ENCODE assay signal across 8 cellular contexts in genomic region chr12:26853303-26854027, GRCh38. TPM values are rescaled to one million over a fixed set of nuclear protein-coding genes. Genes with fewer than 3 reads are reported as not detected.
DNase-seq lines count a peak whose midpoint lies in the region; ATAC-seq and TF ChIP-seq lines count a peak whose summit lies in the region.

No MANE protein-coding gene starts in this region.

- DNase-seq in SIG-M5 treated with dmso at 0.1 percent for 504 hours (lab: John Stamatoyannopoulos, UW; ENCODE audit: unreplicated experiment) (peak; percentile 84), SIG-M5 (lab: John Stamatoyannopoulos, UW) (no peak), NCI-H526 (lab: John Stamatoyannopoulos, UW) (peak; percentile 34 to 80), dermis microvascular lymphatic vessel endothelial cell (ENCODE audit: low read depth in 2 of 2) (peak; percentile 50 to 80), lung (ENCODE audit: low spot score) (peak; percentile 57)
- DNase-seq in activated CD4-positive, alpha-beta T cell treated with anti-CD3 and anti-CD28 coated beads, Interleukin-2, amount 10 ng/mL, durations not matched to agents 7 days and 5 days = peak; percentile 79
- DNase-seq in stimulated activated CD8-positive, alpha-beta memory T cell treated with anti-CD3 and anti-CD28 coated beads, Interleukin-15, amount 100 ng/mL, for 4 hours (ENCODE audit: low read depth in 2 of 2) = peak; percentile 18 to 49

- H3K4me1 ChIP-seq in lung (ENCODE audit: control insufficient read depth in 2 of 2, insufficient read depth in 2 of 2, low read length in 2 of 2) = peaks cover 3% of the 10 kb centered on the region in 2 donors

- H3K36me3 Mint-ChIP-seq in activated CD4-positive, alpha-beta T cell treated with anti-CD3 and anti-CD28 coated beads, Interleukin-2, amount 10 ng/mL, durations not matched to agents 7 days and 5 days (ENCODE audit: low read depth) = no peaks in the 10 kb centered on the region

- 35 to 42% methylated on average over 12 of the region's 12 CpGs for WGBS in lung, 2 donors

- H3K36me3 ChIP-seq in lung (ENCODE audit: control insufficient read depth in 2 of 2, insufficient read depth in 2 of 2, low read length in 2 of 2) = no peaks in the 10 kb centered on the region

- ATAC-seq in HG03175 (IDR thresholded peaks at IDR 0.05; ENCODE audit: unreplicated experiment) = peak; percentile 74
- peak; percentile 82 for ATAC-seq in lung (ENCODE audit: insufficient read depth, low FRiP score)

- peaks cover 1% of the 10 kb centered on the region for H3K4me1 Mint-ChIP-seq in activated CD4-positive, alpha-beta T cell treated with anti-CD3 and anti-CD28 coated beads, Interleukin-2, amount 10 ng/mL, durations not matched to agents 7 days and 5 days

- no peak overlapping the region for H3K4me3 ChIP-seq in lung

- CTCF ChIA-PET in activated CD4-positive, alpha-beta T cell treated with anti-CD3 and anti-CD28 coated beads, Interleukin-2, amount 10 ng/mL, durations not matched to agents 7 days and 5 days (lab: Charles Lee) = interaction anchor here (1.8 kb wide), 1 partner anchor 31 kb away, joined by 6 read pairs; no protein-coding TSS in a partner anchor

- H3K9me3 ChIP-seq in lung (ENCODE audit: control insufficient read depth in 2 of 2, insufficient read depth in 1 of 2, low read length in 1 of 2) = no peaks in the 10 kb centered on the region

- H3K27me3 ChIP-seq in lung (ENCODE audit: control insufficient read depth, insufficient read depth) = no peaks in the 10 kb centered on the region

- no peaks in the 10 kb centered on the region for H3K9me3 Mint-ChIP-seq in activated CD4-positive, alpha-beta T cell treated with anti-CD3 and anti-CD28 coated beads, Interleukin-2, amount 10 ng/mL, durations not matched to agents 7 days and 5 days

- peaks cover 15% of the 10 kb centered on the region for H3K27me3 Mint-ChIP-seq in activated CD4-positive, alpha-beta T cell treated with anti-CD3 and anti-CD28 coated beads, Interleukin-2, amount 10 ng/mL, durations not matched to agents 7 days and 5 days

- POLR2A ChIA-PET in activated CD4-positive, alpha-beta T cell treated with anti-CD3 and anti-CD28 coated beads, Interleukin-2, amount 10 ng/mL, durations not matched to agents 7 days and 5 days (lab: Charles Lee) = no interaction called here

- no peak overlapping the region for H3K4me3 Mint-ChIP-seq in activated CD4-positive, alpha-beta T cell treated with anti-CD3 and anti-CD28 coated beads, Interleukin-2, amount 10 ng/mL, durations not matched to agents 7 days and 5 days

- peak; percentile 88 for TF ChIP-seq CTCF in lung (IDR thresholded peaks at IDR 0.05; ENCODE audit: control extremely low read depth, extremely low read depth)

- no peak overlapping the region for H3K27ac ChIP-seq in lung (ENCODE audit: low read depth in 1 of 2, low read length in 1 of 2)

- peak overlapping the region; percentile 60 for H3K27ac Mint-ChIP-seq in activated CD4-positive, alpha-beta T cell treated with anti-CD3 and anti-CD28 coated beads, Interleukin-2, amount 10 ng/mL, durations not matched to agents 7 days and 5 days

RNA-seq across cellular contexts. Expression of gene ITPR2, which starts 20.5 kb away (rescaled TPM):
- total RNA-seq in activated CD4-positive, alpha-beta T cell treated with anti-CD3 and anti-CD28 coated beads, Interleukin-2, amount 10 ng/mL, durations not matched to agents 7 days and 5 days = 10 to 100 TPM; 40.3 to 40.5 TPM
- total RNA-seq in dermis microvascular lymphatic vessel endothelial cell (20.5 and 28.0 TPM in 2 replicates), lung (10 to 100 TPM; 43.0 to 47.0 TPM)
- 10 to 100 TPM in 1 of 2 donors, 1 to 10 TPM in 1; 4.1 to 10.1 TPM for polyA plus RNA-seq in lung
